In genomic region chr12:121794532-121795028, GRCh38 we compare ENCODE assay signal across 8 cellular contexts. TPM values are rescaled to one million over a fixed set of nuclear protein-coding genes. Genes with fewer than 3 reads are reported as not detected.
DNase-seq lines count a peak whose midpoint lies in the region; ATAC-seq and TF ChIP-seq lines count a peak whose summit lies in the region.

No MANE protein-coding gene starts in this region.

- H3K36me3 ChIP-seq in Caco-2 (ENCODE audit: control insufficient read depth, insufficient read depth, low read length) (no peaks in the 10 kb centered on the region; the same call in none of the 2 replicates), iPS-20b (ENCODE audit: insufficient read depth, low read depth, low read length) (peaks cover 30% of the 10 kb centered on the region)

- intact Hi-C loops in Caco-2 (cut with micrococcal nuclease; ENCODE audit: unreplicated experiment): loop anchor here (1.0 to 5.0 kb wide), 6 partner anchors 18 to 212 kb away; partner anchors contain the start of genes KDM2B and PSMD9

- H3K27ac Mint-ChIP-seq in Caco-2 (ENCODE audit: unreplicated experiment): peak overlapping the region; percentile 96
- H3K27ac Mint-ChIP-seq in activated naive CD8-positive, alpha-beta T cell treated with anti-CD3 and anti-CD28 coated beads, Interleukin-2, amount 10 ng/mL, durations not matched to agents 7 days and 5 days: peak overlapping the region; percentile 92
- H3K27ac Mint-ChIP-seq in stimulated activated naive CD8-positive, alpha-beta T cell treated with anti-CD3 and anti-CD28 coated beads, Interleukin-15, amount 100 ng/mL, for 72 hours: peak overlapping the region; percentile 93

- no peak overlapping the region for H3K27ac ChIP-seq in iPS-20b (ENCODE audit: low read length)

- H3K36me3 Mint-ChIP-seq in Caco-2 (ENCODE audit: insufficient read depth, unreplicated experiment): peaks cover 73% of the 10 kb centered on the region
- H3K36me3 Mint-ChIP-seq in activated naive CD8-positive, alpha-beta T cell treated with anti-CD3 and anti-CD28 coated beads, Interleukin-2, amount 10 ng/mL, durations not matched to agents 7 days and 5 days: peaks cover 18% of the 10 kb centered on the region

- peaks cover 38% of the 10 kb centered on the region for H3K4me1 Mint-ChIP-seq in Caco-2 (ENCODE audit: low read depth, unreplicated experiment)
- H3K4me1 Mint-ChIP-seq in activated naive CD8-positive, alpha-beta T cell treated with anti-CD3 and anti-CD28 coated beads, Interleukin-2, amount 10 ng/mL, durations not matched to agents 7 days and 5 days: peaks cover 48% of the 10 kb centered on the region
- peaks cover 87% of the 10 kb centered on the region for H3K4me1 Mint-ChIP-seq in stimulated activated naive CD8-positive, alpha-beta T cell treated with anti-CD3 and anti-CD28 coated beads, Interleukin-15, amount 100 ng/mL, for 72 hours

- CTCF ChIA-PET in Caco-2 (lab: Charles Lee): interaction anchor here (0.5 to 6.6 kb wide), 35 partner anchors 8 to 336 kb away, joined by 3 to 145 read pairs (median 7); partner anchors contain the start of genes PSMD9, SETD1B and TMEM120B

- H3K9me3 Mint-ChIP-seq in Caco-2 (ENCODE audit: unreplicated experiment): no peaks in the 10 kb centered on the region
- H3K9me3 Mint-ChIP-seq in activated naive CD8-positive, alpha-beta T cell treated with anti-CD3 and anti-CD28 coated beads, Interleukin-2, amount 10 ng/mL, durations not matched to agents 7 days and 5 days: no peaks in the 10 kb centered on the region
- no peaks in the 10 kb centered on the region for H3K9me3 Mint-ChIP-seq in stimulated activated naive CD8-positive, alpha-beta T cell treated with anti-CD3 and anti-CD28 coated beads, Interleukin-15, amount 100 ng/mL, for 72 hours

- peak; percentile 6 for ATAC-seq in activated naive CD8-positive, alpha-beta T cell treated with anti-CD3 and anti-CD28 coated beads, Interleukin-2, amount 10 ng/mL, durations not matched to agents 7 days and 5 days (ENCODE audit: low read depth)
- ATAC-seq in stimulated activated naive CD8-positive, alpha-beta T cell treated with anti-CD3 and anti-CD28 coated beads, Interleukin-15, amount 100 ng/mL, for 72 hours: peak; percentile 27
- ATAC-seq in HG03135 (IDR thresholded peaks at IDR 0.05; ENCODE audit: unreplicated experiment): no peak
- no peak for ATAC-seq in HG02981 (IDR thresholded peaks at IDR 0.05; ENCODE audit: unreplicated experiment)

- no peaks in the 10 kb centered on the region for H3K27me3 Mint-ChIP-seq in Caco-2 (ENCODE audit: insufficient read depth, unreplicated experiment)
- H3K27me3 Mint-ChIP-seq in activated naive CD8-positive, alpha-beta T cell treated with anti-CD3 and anti-CD28 coated beads, Interleukin-2, amount 10 ng/mL, durations not matched to agents 7 days and 5 days: no peaks in the 10 kb centered on the region
- H3K27me3 Mint-ChIP-seq in stimulated activated naive CD8-positive, alpha-beta T cell treated with anti-CD3 and anti-CD28 coated beads, Interleukin-15, amount 100 ng/mL, for 72 hours: no peaks in the 10 kb centered on the region

- H3K9me3 ChIP-seq in Caco-2: no peaks in the 10 kb centered on the region
- H3K9me3 ChIP-seq in iPS-20b (ENCODE audit: insufficient read depth, low read depth, low read length): no peaks in the 10 kb centered on the region

- H3K27me3 ChIP-seq in Caco-2 (replicated peaks; ENCODE audit: control insufficient read depth, insufficient read depth, low read length) (no peaks in the 10 kb centered on the region), iPS-20b (ENCODE audit: insufficient read depth, low read length) (no peaks in the 10 kb centered on the region)

- no TSS peak for BruUV-seq in Caco-2 (replicated peaks; lab: Mats Ljungman, UMichigan)

- H3K4me1 ChIP-seq in Caco-2 (peaks cover 63% of the 10 kb centered on the region), iPS-20b (ENCODE audit: insufficient read depth, low read length) (peaks cover 26% of the 10 kb centered on the region)

- H3K4me3 ChIP-seq in Caco-2 (ENCODE audit: low read depth, low read length): peak overlapping the region; percentile 82
- peak overlapping the region; percentile 51; the same call in 1 of the 2 replicates for H3K4me3 ChIP-seq in iPS-20b (ENCODE audit: low read length)

- TF ChIP-seq CTCF in Caco-2 (IDR thresholded peaks at IDR 0.05; ENCODE audit: insufficient read depth in 1 of 2, low read depth in 1 of 2, low read length in 1 of 2, severe bottlenecking in 1 of 2, unreplicated experiment in 1 of 2): no peak

- H3K9ac ChIP-seq in iPS-20b (ENCODE audit: low read depth, low read length): peak overlapping the region; percentile 46; the same call in 1 of the 2 replicates

- in situ Hi-C loops in ACHN (cut with HindIII; ENCODE audit: low pct_ligation_motif_present, low pct_unique_long_range_greater_than_20kb, low sequenced_read_pairs): no loop called here

- peak overlapping the region; percentile 74 for H3K4me3 Mint-ChIP-seq in Caco-2 (ENCODE audit: unreplicated experiment)
- H3K4me3 Mint-ChIP-seq in activated naive CD8-positive, alpha-beta T cell treated with anti-CD3 and anti-CD28 coated beads, Interleukin-2, amount 10 ng/mL, durations not matched to agents 7 days and 5 days: peak overlapping the region; percentile 72
- peak overlapping the region; percentile 92 to 98 for H3K4me3 Mint-ChIP-seq in stimulated activated naive CD8-positive, alpha-beta T cell treated with anti-CD3 and anti-CD28 coated beads, Interleukin-15, amount 100 ng/mL, for 72 hours

- POLR2A ChIA-PET in Caco-2 (lab: Charles Lee): interaction anchor here (0.6 to 1.9 kb wide), 7 partner anchors 8 to 117 kb away, joined by 3 to 17 read pairs (median 4); no protein-coding TSS in a partner anchor
- POLR2A ChIA-PET in activated naive CD8-positive, alpha-beta T cell treated with anti-CD3 and anti-CD28 coated beads, Interleukin-2, amount 10 ng/mL, durations not matched to agents 7 days and 5 days (lab: Charles Lee): interaction anchor here (0.8 to 31.1 kb wide), 9 partner anchors 6 to 168 kb away, joined by 3 to 931 read pairs (median 8); partner anchors contain the start of genes ORAI1, PSMD9, RHOF and SETD1B

- no peak for DNase-seq in Caco-2
- DNase-seq in HT-29 (ENCODE audit: low spot score): peak; percentile 59
- no peak for DNase-seq in activated naive CD8-positive, alpha-beta T cell treated with anti-CD3 and anti-CD28 coated beads, Interleukin-2, amount 10 ng/mL, durations not matched to agents 7 days and 5 days
- no peak for DNase-seq in stimulated activated naive CD8-positive, alpha-beta T cell treated with anti-CD3 and anti-CD28 coated beads, Interleukin-15, amount 100 ng/mL, for 72 hours
- no peak for DNase-seq in ACHN

RNA-seq across cellular contexts. Expression of gene RHOF, which starts 1.1 kb away (rescaled TPM):
- 33.8 and 36.7 TPM in 2 replicates for total RNA-seq in Caco-2 (2022)
- total RNA-seq in HT-29 (2014; rRNA removed; shearing (Covaris generic)): 35.1 and 37.2 TPM in 2 replicates
- 100 to 1,000 TPM; 144 to 157 TPM for total RNA-seq in activated naive CD8-positive, alpha-beta T cell treated with anti-CD3 and anti-CD28 coated beads, Interleukin-2, amount 10 ng/mL, durations not matched to agents 7 days and 5 days

RNA-seq across cellular contexts. Expression of gene SETD1B, which starts 9.2 kb away (rescaled TPM):
- total RNA-seq in Caco-2 (2022): 16.8 and 17.6 TPM in 2 replicates
- total RNA-seq in HT-29 (2014; rRNA removed; shearing (Covaris generic)): 7.2 and 7.7 TPM in 2 replicates
- 10 to 100 TPM; 45.0 to 46.8 TPM for total RNA-seq in activated naive CD8-positive, alpha-beta T cell treated with anti-CD3 and anti-CD28 coated beads, Interleukin-2, amount 10 ng/mL, durations not matched to agents 7 days and 5 days

Comparison
In these comparisons a context has a peak if more than half of its experiments do, and no peak if none do; other contexts are left out.
1. ATAC-seq: peak in activated naive CD8-positive, alpha-beta T cell treated with anti-CD3 and anti-CD28 coated beads, Interleukin-2, amount 10 ng/mL, durations not matched to agents 7 days and 5 days (single experiment) and stimulated activated naive CD8-positive, alpha-beta T cell treated with anti-CD3 and anti-CD28 coated beads, Interleukin-15, amount 100 ng/mL, for 72 hours (single experiment); none in HG03135 (single experiment) and HG02981 (single experiment).
2. Peak in every context shown above with its lines, with median percentiles within 50 percentile points of each other: H3K27ac Mint-ChIP-seq and H3K4me3 Mint-ChIP-seq.